Comparison of ENCODE assay signal across 1 cellular context in the genomic region with DNA sequence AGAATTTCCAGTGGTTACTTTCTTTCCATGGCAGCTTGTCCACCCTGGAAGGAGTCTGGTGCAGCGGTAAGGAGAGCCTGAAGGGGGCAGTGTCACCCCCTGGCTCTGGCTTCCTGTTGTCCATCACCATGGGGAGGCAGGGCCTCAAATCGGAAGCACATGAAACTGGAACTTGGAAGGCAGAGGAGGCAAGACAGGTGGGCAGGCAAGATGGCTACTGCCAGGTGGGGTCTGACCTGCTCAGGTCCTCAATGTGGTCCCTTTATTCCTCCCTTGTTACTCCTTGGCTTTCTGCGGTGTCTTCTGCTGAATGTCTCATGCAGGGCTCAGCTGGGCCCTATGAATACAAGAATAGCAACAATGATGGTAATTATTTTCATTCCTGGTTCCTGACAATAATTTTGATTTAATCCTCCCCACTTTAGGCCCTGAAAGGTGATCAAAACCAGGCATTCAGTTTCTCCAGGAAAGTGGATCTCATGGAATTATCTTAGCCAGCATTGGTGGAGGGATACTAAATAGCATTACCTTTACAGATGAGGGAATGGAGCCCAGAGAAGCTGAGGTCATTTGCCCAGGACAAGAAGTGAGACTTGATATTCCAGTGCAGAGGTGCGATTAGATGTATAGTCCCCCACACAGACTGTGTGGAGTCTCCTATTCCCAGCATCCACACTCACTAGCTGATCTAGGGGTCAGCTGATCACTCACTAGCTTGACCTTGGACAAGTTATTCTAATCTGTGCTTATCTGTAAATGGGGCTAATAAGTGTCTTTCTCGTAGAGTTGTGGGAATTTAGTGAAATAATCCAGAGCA.
A peak's percentile ranks its signal among the peaks of the same experiment; 100 is the strongest.
TF ChIP-seq lines count a peak whose summit lies in the region.

No MANE protein-coding gene starts in this region.

TF ChIP-seq in K562, 482 proteins besides CTCF, POLR2A, EP300 and RAD21 (continued from another document and continues in another):
- TF ChIP-seq MGA (IDR thresholded peaks at IDR 0.05): peak; percentile 36; the same call in 1 of the 2 replicates
- TF ChIP-seq SRF (CRISPR knock-in tag; IDR thresholded peaks at IDR 0.05): peak in 1 of 2 experiments; percentile 78; a peak in 2 of 4 replicates
- no peak for TF ChIP-seq NCOA4 (IDR thresholded peaks at IDR 0.05; ENCODE audit: partially characterized antibody)
- peak; percentile 55; the same call in 1 of the 2 replicates for TF ChIP-seq GABPA (tag; conservative IDR thresholded peaks at IDR 0.05; ENCODE audit: low read depth)
- TF ChIP-seq, protein P1, sequence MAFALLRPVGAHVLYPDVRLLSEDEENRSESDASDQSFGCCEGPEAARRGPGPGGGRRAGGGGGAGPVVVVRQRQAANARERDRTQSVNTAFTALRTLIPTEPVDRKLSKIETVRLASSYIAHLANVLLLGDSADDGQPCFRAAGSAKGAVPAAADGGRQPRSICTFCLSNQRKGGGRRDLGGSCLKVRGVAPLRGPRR (CRISPR knock-in tag; IDR thresholded peaks at IDR 0.05): no peak
- TF ChIP-seq PCBP1 (IDR thresholded peaks at IDR 0.05; ENCODE audit: low read depth, low read length, poor library complexity, severe bottlenecking): no peak
- TF ChIP-seq, protein P2, sequence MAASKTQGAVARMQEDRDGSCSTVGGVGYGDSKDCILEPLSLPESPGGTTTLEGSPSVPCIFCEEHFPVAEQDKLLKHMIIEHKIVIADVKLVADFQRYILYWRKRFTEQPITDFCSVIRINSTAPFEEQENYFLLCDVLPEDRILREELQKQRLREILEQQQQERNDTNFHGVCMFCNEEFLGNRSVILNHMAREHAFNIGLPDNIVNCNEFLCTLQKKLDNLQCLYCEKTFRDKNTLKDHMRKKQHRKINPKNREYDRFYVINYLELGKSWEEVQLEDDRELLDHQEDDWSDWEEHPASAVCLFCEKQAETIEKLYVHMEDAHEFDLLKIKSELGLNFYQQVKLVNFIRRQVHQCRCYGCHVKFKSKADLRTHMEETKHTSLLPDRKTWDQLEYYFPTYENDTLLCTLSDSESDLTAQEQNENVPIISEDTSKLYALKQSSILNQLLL (CRISPR knock-in tag; IDR thresholded peaks at IDR 0.05; ENCODE audit: borderline replicate concordance): no peak
- no peak for TF ChIP-seq NFYB (IDR thresholded peaks at IDR 0.05; ENCODE audit: extremely low read depth, insufficient read length)
- no peak for TF ChIP-seq NCOR1 (IDR thresholded peaks at IDR 0.05)
- no peak for TF ChIP-seq NFE2L1 (tag; IDR thresholded peaks at IDR 0.05; ENCODE audit: borderline replicate concordance, low read depth)
- peak; percentile 50 for TF ChIP-seq HCFC1 (IDR thresholded peaks at IDR 0.05; ENCODE audit: low read depth, low read length)
- no peak for TF ChIP-seq ZC3H11A (IDR thresholded peaks at IDR 0.05; ENCODE audit: low read depth, low read length)
- peak; percentile 51; the same call in 1 of the 2 replicates for TF ChIP-seq MAX (CRISPR knock-in tag; IDR thresholded peaks at IDR 0.05)
- TF ChIP-seq BCOR (IDR thresholded peaks at IDR 0.05): no peak
- TF ChIP-seq HDAC1 (IDR thresholded peaks at IDR 0.05): peak in 1 of 2 experiments; percentile 44; a peak in 1 of 4 replicates
- TF ChIP-seq FOXK1 (CRISPR knock-in tag; IDR thresholded peaks at IDR 0.05; ENCODE audit: borderline replicate concordance): no peak
- TF ChIP-seq NRF1 (conservative IDR thresholded peaks at IDR 0.05 in 1 of 2, IDR thresholded peaks at IDR 0.05 in 1 of 2): 0 out of 4 replicates have a peak, but pooled peaks of 1 of the 2 experiments have one; percentile 22
- 0 out of 2 replicates have a peak, but pooled peaks have one; percentile 18 for TF ChIP-seq BHLHE40 (IDR thresholded peaks at IDR 0.05; ENCODE audit: low read length)
- peak; percentile 44; the same call in 1 of the 2 replicates for TF ChIP-seq JUND (IDR thresholded peaks at IDR 0.05; ENCODE audit: borderline replicate concordance, low read depth, low read length)
- TF ChIP-seq JUND (tag; IDR thresholded peaks at IDR 0.05; ENCODE audit: borderline replicate concordance, low read depth, low read length): peak; percentile 37; the same call in 1 of the 3 replicates
- TF ChIP-seq PHF21A (IDR thresholded peaks at IDR 0.05; ENCODE audit: borderline replicate concordance, low read depth): no peak
- TF ChIP-seq ZNF384 (IDR thresholded peaks at IDR 0.05; ENCODE audit: low read depth, low read length): 0 out of 2 replicates have a peak, but pooled peaks have one; percentile 10
- no peak for TF ChIP-seq ARID4B (CRISPR knock-in tag; IDR thresholded peaks at IDR 0.05)
- no peak for TF ChIP-seq LCOR (CRISPR knock-in tag; IDR thresholded peaks at IDR 0.05)
- no peak for TF ChIP-seq RFX7 (CRISPR knock-in tag; IDR thresholded peaks at IDR 0.05)
- TF ChIP-seq CCAR2 (IDR thresholded peaks at IDR 0.05; ENCODE audit: low read depth, low read length): no peak
- TF ChIP-seq MCM3 (IDR thresholded peaks at IDR 0.05): no peak
- TF ChIP-seq SETDB1 (IDR thresholded peaks at IDR 0.05; ENCODE audit: low read length): no peak
- TF ChIP-seq NBN (IDR thresholded peaks at IDR 0.05; ENCODE audit: low read depth): no peak
- no peak for TF ChIP-seq ZNF143 (CRISPR knock-in tag; IDR thresholded peaks at IDR 0.05)
- no peak for TF ChIP-seq CHD4 (IDR thresholded peaks at IDR 0.05; ENCODE audit: insufficient read depth, insufficient replicate concordance, low read depth, low read length, poor library complexity, severe bottlenecking)
- no peak for TF ChIP-seq HINFP (tag; conservative IDR thresholded peaks at IDR 0.05; ENCODE audit: low read depth)
- no peak for TF ChIP-seq GTF2F1 (IDR thresholded peaks at IDR 0.05; ENCODE audit: low read depth, low read length)
- no peak for TF ChIP-seq ZNF668 (CRISPR knock-in tag; IDR thresholded peaks at IDR 0.05)
- TF ChIP-seq XRCC5 (IDR thresholded peaks at IDR 0.05; ENCODE audit: low read depth, low read length): 0 out of 2 replicates have a peak, but pooled peaks have one; percentile 69
- TF ChIP-seq MLLT1 (IDR thresholded peaks at IDR 0.05): no peak
